9 cellular contexts compared by ENCODE assay signal in genomic region chr17:72556944-72557826, GRCh38.
DNase-seq lines count a peak whose midpoint lies in the region; ATAC-seq lines count a peak whose summit lies in the region.
"Had no signal": no experiment of that assay in that cellular context is flagged by ENCODE, and none has a peak within 500 bp of the region (broad histone marks: within the 10 kb centered on the region; RNA-seq: fewer than 3 reads in every experiment).

No MANE protein-coding gene starts in this region.

- no peak overlapping the region for H3K9ac ChIP-seq in mesenchymal stem cell (ENCODE audit: low read length)
- H3K9ac ChIP-seq: BLaER1 had no signal

- H2AFZ ChIP-seq in mesenchymal stem cell (ENCODE audit: low read depth, low read length) = peak overlapping the region; percentile 46

- H2BK15ac ChIP-seq in mesenchymal stem cell (ENCODE audit: low read depth, poor library complexity, severe bottlenecking) = no peak overlapping the region

- H2BK5ac ChIP-seq in mesenchymal stem cell (ENCODE audit: low read depth, low read length, poor library complexity, severe bottlenecking) = no peak overlapping the region

- H4K91ac ChIP-seq in mesenchymal stem cell (ENCODE audit: low read length) = no peak overlapping the region

- H3K4me1 ChIP-seq in mesenchymal stem cell (ENCODE audit: control insufficient read depth, insufficient read depth, low read depth, low read length) = peaks cover 34% of the 10 kb centered on the region

- H2BK120ac ChIP-seq in mesenchymal stem cell (ENCODE audit: low read depth, low read length) = no peak overlapping the region

- no peak overlapping the region for H3K4me2 ChIP-seq in mesenchymal stem cell (ENCODE audit: low read length, poor library complexity, severe bottlenecking)
- H3K4me2 ChIP-seq: BLaER1 had no signal

- no peak overlapping the region for H3K4me3 ChIP-seq in mesenchymal stem cell (ENCODE audit: insufficient read depth in 1 of 2, low read depth in 1 of 2, low read length in 2 of 2)
- H3K4me3 ChIP-seq: BLaER1 had no signal

- no peak overlapping the region for H2BK12ac ChIP-seq in mesenchymal stem cell (ENCODE audit: low read length in 2 of 2)

- no peak overlapping the region for H3K27ac ChIP-seq in mesenchymal stem cell (ENCODE audit: low read length, poor library complexity, severe bottlenecking)
- H3K27ac ChIP-seq: BLaER1 had no signal

- no peak overlapping the region for H3K14ac ChIP-seq in mesenchymal stem cell (ENCODE audit: low read length in 2 of 2)

- H3K27me3 ChIP-seq in mesenchymal stem cell (ENCODE audit: control insufficient read depth in 1 of 2, insufficient read depth in 1 of 2, low read length in 2 of 2) = peaks cover 0 to 17% of the 10 kb centered on the region in 2 experiments
- H3K27me3 ChIP-seq: BLaER1 had no signal

- H3K36me3 ChIP-seq in mesenchymal stem cell (ENCODE audit: control insufficient read depth in 1 of 2, insufficient read depth in 2 of 2, low read depth in 1 of 2, low read length in 2 of 2) = peaks cover 0 to 16% of the 10 kb centered on the region in 2 experiments
- H3K36me3 ChIP-seq: BLaER1 had no signal

- no peak overlapping the region for H4K8ac ChIP-seq in mesenchymal stem cell (ENCODE audit: low read length)

- DNase-seq in NCI-H187 (lab: John Stamatoyannopoulos, UW) (peak; percentile 28 to 63), NCI-H187 treated with DMSO at 0.1 percent for 48 hours (lab: John Stamatoyannopoulos, UW) (no peak), NCI-H69 (lab: John Stamatoyannopoulos, UW) (peak; percentile 95), dermis microvascular lymphatic vessel endothelial cell (ENCODE audit: low read depth in 2 of 2) (peak; percentile 7 to 50), mesenchymal stem cell (peak; percentile 68)
- DNase-seq in activated CD4-positive, alpha-beta T cell treated with anti-CD3 and anti-CD28 coated beads, Interleukin-2, amount 50 U/mL, for 1 hour = peak; percentile 57
- peak; percentile 27 to 39 for DNase-seq in stimulated activated CD8-positive, alpha-beta memory T cell treated with anti-CD3 and anti-CD28 coated beads, Interleukin-7, amount 100 ng/mL, for 48 hours (ENCODE audit: extremely low read depth in 1 of 2, low read depth in 1 of 2)

- H3K4ac ChIP-seq in mesenchymal stem cell (ENCODE audit: low read depth in 1 of 2, low read length in 2 of 2) = no peak overlapping the region

- no peak overlapping the region for H3K18ac ChIP-seq in mesenchymal stem cell (ENCODE audit: low read depth in 1 of 2, low read length in 2 of 2)

- H2AK5ac ChIP-seq in mesenchymal stem cell (ENCODE audit: low read length, severe bottlenecking) = no peak overlapping the region

- peak; percentile 59 for ATAC-seq in HG03432 (IDR thresholded peaks at IDR 0.05; ENCODE audit: unreplicated experiment)

- peaks cover 18% of the 10 kb centered on the region for H3K79me1 ChIP-seq in mesenchymal stem cell (replicated peaks; ENCODE audit: low read length, poor library complexity, severe bottlenecking)

- H3K23ac ChIP-seq in mesenchymal stem cell (ENCODE audit: low read length in 2 of 2) = no peak overlapping the region

- WGBS in mesenchymal stem cell = 43% methylated on average over 24 of the region's 24 CpGs

- H3K9me3 ChIP-seq in mesenchymal stem cell (ENCODE audit: control insufficient read depth, low read length) = no peaks in the 10 kb centered on the region
- H3K9me3 ChIP-seq: BLaER1 had no signal
